In the genomic region with DNA sequence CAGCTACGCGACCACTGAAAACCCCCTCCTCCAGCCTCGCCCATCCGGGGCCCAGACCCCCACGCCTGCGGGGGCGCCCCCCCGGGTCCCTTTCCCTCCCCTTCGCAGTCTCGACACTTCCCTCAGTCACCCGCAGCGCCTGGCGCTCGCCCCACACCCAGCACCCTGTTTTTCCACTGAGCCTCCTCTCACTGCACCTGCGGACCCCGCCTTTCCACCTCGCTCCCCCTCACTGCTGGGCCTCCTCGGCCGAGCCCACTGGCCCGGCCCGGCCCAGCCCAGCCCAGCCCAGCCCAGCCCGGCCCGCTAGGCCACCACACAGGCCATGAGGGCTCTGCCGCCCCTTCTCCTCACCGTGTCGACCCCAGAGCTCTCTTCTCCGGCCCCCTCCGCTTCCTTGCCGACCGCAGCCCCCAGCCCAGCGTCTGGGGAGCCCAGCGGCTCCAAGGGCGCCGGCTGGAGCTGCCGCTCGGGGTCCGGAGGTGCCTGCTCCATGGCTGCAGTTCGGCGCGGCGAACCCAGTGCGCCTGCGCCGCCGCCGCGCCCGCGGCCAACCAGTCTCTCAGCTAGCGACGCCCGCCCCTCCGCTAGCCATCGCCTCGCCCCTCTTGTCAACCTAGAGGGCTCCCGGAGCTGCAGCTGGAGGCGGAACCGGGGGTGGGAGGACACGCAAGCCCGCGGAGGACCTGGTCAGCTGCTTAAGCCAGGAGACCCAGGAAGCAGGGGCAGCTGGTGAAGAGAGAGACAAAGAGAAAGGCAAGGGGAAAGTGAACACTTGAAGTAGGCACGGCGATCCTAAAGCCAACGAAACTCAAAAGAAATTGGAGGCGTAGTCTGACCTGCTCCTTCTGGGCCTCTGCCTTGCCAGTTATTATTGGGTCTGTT, we compare ENCODE assay signal across 8 cellular contexts. TPM values are rescaled to one million over a fixed set of nuclear protein-coding genes. Genes with fewer than 3 reads are reported as not detected.
DNase-seq lines count a peak whose midpoint lies in the region; ATAC-seq, FAIRE-seq and TF ChIP-seq lines count a peak whose summit lies in the region.

Gene SNX4 (minus strand): TSS at position 525 of the 885 bp plus-strand sequence. CDS start 30 bp downstream, at position 495.

- POLR2A ChIA-PET in AG04450 (lab: Yijun Ruan, JAX), result interaction anchor here (0.6 to 1.4 kb wide), 9 partner anchors 15 to 760 kb away, joined by 3 to 5 read pairs (median 3); no protein-coding TSS in a partner anchor

- no TSS peak for BruUV-seq in mammary epithelial cell (replicated peaks; lab: Mats Ljungman, UMichigan)

- H3K27ac ChIP-seq in AG04450 (ENCODE audit: low read depth, low read length) (peak within 1 kb of the TSS; percentile 91), mammary epithelial cell (ENCODE audit: insufficient read depth, low read depth, low read length) (peak within 1 kb of the TSS; percentile 55), small intestine (ENCODE audit: low read depth in 1 of 2, low read length in 1 of 2) (peak within 1 kb of the TSS; percentile 64 to 65)

- TF ChIP-seq CTCF in AG04450 (IDR thresholded peaks at IDR 0.05; ENCODE audit: low read depth, low read length) (no peak), WI38 (IDR thresholded peaks at IDR 0.05; ENCODE audit: low read depth, low read length) (no peak), mammary epithelial cell (conservative IDR thresholded peaks at IDR 0.05 in 1 of 2, IDR thresholded peaks at IDR 0.05 in 1 of 2; ENCODE audit: extremely low read depth in 1 of 2, insufficient read depth in 1 of 2, low read depth in 1 of 2, low read length in 2 of 2) (no peak)

- WGBS in mammary epithelial cell (ENCODE audit: low coverage, missing lambda C conversion rate), result 3% methylated on average over 23 of the region's 65 CpGs
- WGBS in small intestine, 3 donors, result 0 to 1% (median 0%) methylated on average over 55 to 65 of the region's 65 CpGs

- no peaks in the 10 kb centered on the region for H3K27me3 ChIP-seq in AG04450 (ENCODE audit: control insufficient read depth, insufficient read depth, low read length)
- H3K27me3 ChIP-seq in mammary epithelial cell (ENCODE audit: insufficient read depth, low read length), result no peaks in the 10 kb centered on the region
- no peaks in the 10 kb centered on the region for H3K27me3 ChIP-seq in small intestine (ENCODE audit: control insufficient read depth in 2 of 2, insufficient read depth in 2 of 2, low read length in 2 of 2)

- H3K4me2 ChIP-seq in mammary epithelial cell (ENCODE audit: insufficient read depth, low read depth, low read length), result peak within 1 kb of the TSS; percentile 76

- in situ Hi-C loops in mammary epithelial cell (cut with MboI; ENCODE audit: low sequenced_read_pairs in 2 of 2), result no loop called here

- no peak for FAIRE-seq in small intestine (lab: Jason Lieb, UNC)

- CTCF ChIA-PET in AG04450 (lab: Charles Lee) (interaction anchor here (0.6 to 0.9 kb wide), 2 partner anchors 66 to 1641 kb away, joined by 3 to 5 read pairs; no protein-coding TSS in a partner anchor), mammary epithelial cell (lab: Charles Lee; ENCODE audit: low non-redundant PET) (interaction anchor here (0.6 kb wide), 1 partner anchor 14 kb away, joined by 5 read pairs; no protein-coding TSS in a partner anchor)

- H4K20me1 ChIP-seq in mammary epithelial cell (ENCODE audit: insufficient read depth, low read length), result no peaks in the 10 kb centered on the region

- peaks cover 3% of the 10 kb centered on the region; the same call in 1 of the 2 replicates for H3K9me3 ChIP-seq in AG04450 (ENCODE audit: control insufficient read depth, insufficient read depth, low read length)
- no peaks in the 10 kb centered on the region for H3K9me3 ChIP-seq in mammary epithelial cell (replicated peaks; ENCODE audit: insufficient read depth, low read length)
- H3K9me3 ChIP-seq in small intestine (ENCODE audit: control insufficient read depth, low read depth), result no peaks in the 10 kb centered on the region

- peak; percentile 92 for DNase-seq in AG04450 (ENCODE audit: low read depth, low spot score)
- peak; percentile 91 for DNase-seq in NCI-H2227 (lab: John Stamatoyannopoulos, UW; ENCODE audit: unreplicated experiment)
- peak; percentile 90 for DNase-seq in mammary epithelial cell
- DNase-seq in iPS-NIHi11 (ENCODE audit: low spot score), result peak; percentile 95
- peak; percentile 91 for DNase-seq in small intestine

- intact Hi-C loops in mammary epithelial cell (cut with micrococcal nuclease), result no loop called here

- ATAC-seq in GM18909 (IDR thresholded peaks at IDR 0.05; ENCODE audit: poor library complexity, unreplicated experiment), result peak; percentile 85
- ATAC-seq in HG03159 (IDR thresholded peaks at IDR 0.05; ENCODE audit: unreplicated experiment), result peak; percentile 81

- H2AFZ ChIP-seq in mammary epithelial cell (ENCODE audit: low read depth, low read length), result peak within 1 kb of the TSS; percentile 85

- dilution Hi-C loops in mammary epithelial cell (cut with HindIII; ENCODE audit: low sequenced_read_pairs), result loop anchor here (5.0 kb wide), 1 partner anchor 37 kb away; no protein-coding TSS in a partner anchor

- peaks cover 3% of the 10 kb centered on the region for H3K4me1 ChIP-seq in mammary epithelial cell (ENCODE audit: insufficient read depth, low read length)
- H3K4me1 ChIP-seq in small intestine (ENCODE audit: control insufficient read depth in 2 of 2, insufficient read depth in 1 of 2, low read depth in 1 of 2, low read length in 1 of 2), result no peaks in the 10 kb centered on the region

- H3K36me3 ChIP-seq in mammary epithelial cell (ENCODE audit: insufficient read depth, low read length) (no peaks in the 10 kb centered on the region), small intestine (ENCODE audit: control insufficient read depth in 2 of 2, insufficient read depth in 2 of 2, low read length in 2 of 2) (peaks cover 2% of the 10 kb centered on the region in 2 donors)

- H3K4me3 ChIP-seq in AG04450 (ENCODE audit: low read depth, low read length) (peak within 1 kb of the TSS; percentile 92), WI38 (ENCODE audit: low read depth, low read length) (peak within 1 kb of the TSS; percentile 90), mammary epithelial cell (replicated peaks in 1 of 3; ENCODE audit: insufficient read depth in 1 of 3, low read depth in 2 of 3, low read length in 3 of 3) (peak within 1 kb of the TSS; percentile 44 to 97 (median 89)), small intestine (ENCODE audit: low read depth in 1 of 2, low read length in 2 of 2) (peak within 1 kb of the TSS; percentile 74 to 84)

- peaks cover 46% of the 10 kb centered on the region for H3K79me2 ChIP-seq in mammary epithelial cell (ENCODE audit: insufficient read depth, low read length)

- peak within 1 kb of the TSS; percentile 81 for H3K9ac ChIP-seq in mammary epithelial cell (ENCODE audit: insufficient read depth, low read length)

RNA-seq across cellular contexts. Expression of gene SNX4, which starts in this region (rescaled TPM):
- polyA plus RNA-seq in AG04450 (2011; rRNA removed) (15.8 and 19.1 TPM in 2 replicates), mammary epithelial cell (6.4 TPM), small intestine (10 to 100 TPM; 30.0 to 71.6 (median 52.7) TPM)
- polyA minus RNA-seq in AG04450 (2011; rRNA and poly(A)+ RNA removed), result 12.2 and 15.7 TPM in 2 replicates
- total RNA-seq in mammary epithelial cell, result 10 to 100 TPM; 16.2 to 21.5 TPM
- polyA minus RNA-seq in mammary epithelial cell, result 13.6 TPM

Comparison
In these comparisons a context has a peak if more than half of its experiments do, and no peak if none do; other contexts are left out.
1. Peak in every context shown above with its lines: DNase-seq, ATAC-seq, H3K4me3 ChIP-seq and H3K27ac ChIP-seq.